In genomic region chr4:86015412-86016350, GRCh38 we compare ENCODE assay signal across 18 cellular contexts.
DNase-seq lines count a peak whose midpoint lies in the region; ATAC-seq and TF ChIP-seq lines count a peak whose summit lies in the region.
"Had no signal": no experiment of that assay in that cellular context is flagged by ENCODE, and none has a peak within 500 bp of the region (broad histone marks: within the 10 kb centered on the region; RNA-seq: fewer than 3 reads in every experiment).

No MANE protein-coding gene starts in this region.

- no peaks in the 10 kb centered on the region for H3K36me3 Mint-ChIP-seq in naive B cell
- H3K36me3 Mint-ChIP-seq in stimulated activated memory B cell treated with anti-CD40 and anti-IgM and Interleukin-4, amounts not matched to agents 10 μg/mL and 1 μg/mL and 100 μg/mL, for 72 hours, result no peaks in the 10 kb centered on the region

- ATAC-seq in HG03520 (IDR thresholded peaks at IDR 0.05; ENCODE audit: unreplicated experiment) (peak; percentile 21), naive B cell (ENCODE audit: low read depth in 2 of 2) (peak in 1 of 2 donors; percentile 23)
- no peak for ATAC-seq in stimulated activated memory B cell treated with anti-CD40 and anti-IgM and Interleukin-4, amounts not matched to agents 10 μg/mL and 1 μg/mL and 100 μg/mL, for 72 hours
- ATAC-seq: activated CD8-positive, alpha-beta T cell treated with anti-CD3 and anti-CD28 coated beads for 36 hours; activated T-cell treated with anti-CD3 and anti-CD28 coated beads, Interleukin-2, amount 50 U/mL, for 4 hours; left ventricle myocardium superior had no signal

- peak; percentile 27 for DNase-seq in ELR (ENCODE audit: low read depth)
- DNase-seq in astrocyte of the spinal cord (ENCODE audit: low read depth, low spot score), result peak; percentile 82
- DNase-seq in naive B cell, result no peak
- no peak for DNase-seq in inferior parietal cortex (ENCODE audit: extremely low spot score)
- DNase-seq in activated CD4-positive, alpha-beta T cell treated with anti-CD3 and anti-CD28 coated beads, Interleukin-2, amount 50 U/mL, for 48 hours, result no peak
- no peak for DNase-seq in NCI-H226
- DNase-seq: activated CD8-positive, alpha-beta T cell treated with anti-CD3 and anti-CD28 coated beads for 36 hours; activated naive CD4-positive, alpha-beta T cell treated with anti-CD3 and anti-CD28 coated beads, Interleukin-2, amount 50 U/mL, for 16 hours; activated T-cell treated with anti-CD3 and anti-CD28 coated beads, Interleukin-2, amount 50 U/mL, for 4 hours; cortex of kidney; left ventricle myocardium superior; NCI-H2227 treated with DMSO at 0.1 percent for 48 hours; ovary; RPMI8226; sigmoid colon; stimulated activated CD4-positive, alpha-beta T cell treated with anti-CD3 and anti-CD28 coated beads, Interleukin-4, amount 100 ng/mL, for 1 hour had no signal

- TF ChIP-seq CTCF in astrocyte of the spinal cord (IDR thresholded peaks at IDR 0.05; ENCODE audit: low read depth, low read length), result no peak

- no peaks in the 10 kb centered on the region for H3K9me3 Mint-ChIP-seq in naive B cell
- no peaks in the 10 kb centered on the region for H3K9me3 Mint-ChIP-seq in stimulated activated memory B cell treated with anti-CD40 and anti-IgM and Interleukin-4, amounts not matched to agents 10 μg/mL and 1 μg/mL and 100 μg/mL, for 72 hours
- H3K9me3 Mint-ChIP-seq: activated CD8-positive, alpha-beta T cell treated with anti-CD3 and anti-CD28 coated beads for 36 hours; activated T-cell treated with anti-CD3 and anti-CD28 coated beads, Interleukin-2, amount 50 U/mL, for 4 hours had no signal

- peak overlapping the region in 2 of 6 donors; percentile 71 to 94 for H3K27ac Mint-ChIP-seq in naive B cell
- no peak overlapping the region for H3K27ac Mint-ChIP-seq in stimulated activated memory B cell treated with anti-CD40 and anti-IgM and Interleukin-4, amounts not matched to agents 10 μg/mL and 1 μg/mL and 100 μg/mL, for 72 hours
- H3K27ac Mint-ChIP-seq: activated CD8-positive, alpha-beta T cell treated with anti-CD3 and anti-CD28 coated beads for 36 hours had no signal

- H3K27me3 Mint-ChIP-seq in naive B cell, result no peaks in the 10 kb centered on the region
- no peaks in the 10 kb centered on the region for H3K27me3 Mint-ChIP-seq in stimulated activated memory B cell treated with anti-CD40 and anti-IgM and Interleukin-4, amounts not matched to agents 10 μg/mL and 1 μg/mL and 100 μg/mL, for 72 hours
- H3K27me3 Mint-ChIP-seq: activated CD8-positive, alpha-beta T cell treated with anti-CD3 and anti-CD28 coated beads for 36 hours had no signal

- peak overlapping the region in 6 of 8 donors; percentile 61 to 80 (median 68) for H3K4me3 Mint-ChIP-seq in naive B cell
- no peak overlapping the region for H3K4me3 Mint-ChIP-seq in stimulated activated memory B cell treated with anti-CD40 and anti-IgM and Interleukin-4, amounts not matched to agents 10 μg/mL and 1 μg/mL and 100 μg/mL, for 72 hours
- H3K4me3 Mint-ChIP-seq: activated CD8-positive, alpha-beta T cell treated with anti-CD3 and anti-CD28 coated beads for 36 hours; activated T-cell treated with anti-CD3 and anti-CD28 coated beads, Interleukin-2, amount 50 U/mL, for 4 hours had no signal

- H3K4me1 Mint-ChIP-seq in naive B cell, result peaks cover 10 to 13% (median 13%) of the 10 kb centered on the region in 3 donors
- H3K4me1 Mint-ChIP-seq in stimulated activated memory B cell treated with anti-CD40 and anti-IgM and Interleukin-4, amounts not matched to agents 10 μg/mL and 1 μg/mL and 100 μg/mL, for 72 hours, result peaks cover 12% of the 10 kb centered on the region

- in situ Hi-C loops in astrocyte of the spinal cord (cut with HindIII; ENCODE audit: low sequenced_read_pairs), result no loop called here

- no peak overlapping the region for H3K4me3 ChIP-seq in astrocyte of the spinal cord (ENCODE audit: low read depth, low read length)
- H3K4me3 ChIP-seq: ovary, sigmoid colon had no signal

Comparison
In these comparisons a context has a peak if more than half of its experiments do, and no peak if none do; other contexts are left out.
1. DNase-seq: peak in ELR (single experiment) and astrocyte of the spinal cord (single experiment); none in naive B cell (single experiment), inferior parietal cortex (single experiment), activated CD4-positive, alpha-beta T cell treated with anti-CD3 and anti-CD28 coated beads, Interleukin-2, amount 50 U/mL, for 48 hours (0 of 2) and NCI-H226 (single experiment).